Comparison of ENCODE assay signal across 29 cellular contexts in genomic region chr3:78665776-78666457, GRCh38.
DNase-seq lines count a peak whose midpoint lies in the region; ATAC-seq and TF ChIP-seq lines count a peak whose summit lies in the region.
"Had no signal": no experiment of that assay in that cellular context is flagged by ENCODE, and none has a peak within 500 bp of the region (broad histone marks: within the 10 kb centered on the region; RNA-seq: fewer than 3 reads in every experiment).

No MANE protein-coding gene starts in this region.

- intact Hi-C loops in esophagus squamous epithelium (cut with DNase I), result no loop called here

- no peak for ATAC-seq in GM19455 (IDR thresholded peaks at IDR 0.05; ENCODE audit: unreplicated experiment)
- ATAC-seq: activated T-helper 17 cell treated with anti-CD3 and anti-CD28 coated beads, Interleukin-2, amount 50 U/mL, for 72 hours; effector memory CD8-positive, alpha-beta T cell; stimulated activated effector memory CD8-positive, alpha-beta T cell treated with anti-CD3 and anti-CD28 coated beads, Interleukin-12 subunit alpha, Interleukin-12 subunit beta, amount 100 ng/mL, for 72 hours had no signal

- H3K27me3 ChIP-seq in HAP-1 (ENCODE audit: low read depth), result no peaks in the 10 kb centered on the region
- H3K27me3 ChIP-seq in esophagus squamous epithelium, result no peaks in the 10 kb centered on the region
- H3K27me3 ChIP-seq: MG63, tibial nerve had no signal

- DNase-seq in HAP-1 (ENCODE audit: low spot score in 2 of 2) (peak; percentile 45 to 79), amniotic epithelial cell (ENCODE audit: low read depth) (peak; percentile 16), glutamatergic neuron (no peak), NCI-H2196 treated with DMSO at 0.1 percent for 48 hours (lab: John Stamatoyannopoulos, UW; ENCODE audit: unreplicated experiment) (no peak), NCI-H524 (lab: John Stamatoyannopoulos, UW) (no peak), esophagus squamous epithelium (lab: John Stamatoyannopoulos, UW) (no peak)
- DNase-seq: activated CD4-positive, alpha-beta T cell treated with anti-CD3 and anti-CD28 coated beads for 48 hours; activated naive CD4-positive, alpha-beta T cell treated with anti-CD3 and anti-CD28 coated beads, Interleukin-2, amount 10 ng/mL, durations not matched to agents 7 days and 5 days; amniotic stem cell; Calu3; DMS79; effector memory CD8-positive, alpha-beta T cell; KBM-7; kidney glomerular epithelial cell; MG63; midbrain; naive B cell; NCI-H1105 treated with DMSO at 0.1 percent for 48 hours; NCI-H2029; NCI-H526 treated with DMSO at 0.1 percent for 48 hours; NK-92 treated with Interleukin-12 subunit alpha and Interleukin-12 subunit beta, amount 100 ng/mL, for 24 hours; occipital lobe; Right ventricle myocardium superior had no signal

- peaks cover 9% of the 10 kb centered on the region for H3K36me3 Mint-ChIP-seq in glutamatergic neuron (ENCODE audit: unreplicated experiment)
- H3K36me3 Mint-ChIP-seq: activated naive CD4-positive, alpha-beta T cell treated with anti-CD3 and anti-CD28 coated beads, Interleukin-2, amount 10 ng/mL, durations not matched to agents 7 days and 5 days; CD14-positive monocyte; naive B cell; stimulated activated effector memory CD8-positive, alpha-beta T cell treated with anti-CD3 and anti-CD28 coated beads, Interleukin-12 subunit alpha, Interleukin-12 subunit beta, amount 100 ng/mL, for 72 hours had no signal

- H3K9me3 ChIP-seq in HAP-1 (no peaks in the 10 kb centered on the region), esophagus squamous epithelium (no peaks in the 10 kb centered on the region)
- H3K9me3 ChIP-seq: MG63, tibial nerve had no signal

- TF ChIP-seq CTCF in glutamatergic neuron (IDR thresholded peaks at IDR 0.05; ENCODE audit: partially characterized antibody, unreplicated experiment), result no peak
- no peak for TF ChIP-seq CTCF in esophagus squamous epithelium (IDR thresholded peaks at IDR 0.05)

- TF ChIP-seq POLR2A in esophagus squamous epithelium (IDR thresholded peaks at IDR 0.05), result no peak

- H3K4me1 Mint-ChIP-seq in glutamatergic neuron (ENCODE audit: low read depth, unreplicated experiment), result peaks cover 30% of the 10 kb centered on the region
- H3K4me1 Mint-ChIP-seq: activated naive CD4-positive, alpha-beta T cell treated with anti-CD3 and anti-CD28 coated beads, Interleukin-2, amount 10 ng/mL, durations not matched to agents 7 days and 5 days; activated T-helper 17 cell treated with anti-CD3 and anti-CD28 coated beads, Interleukin-2, amount 50 U/mL, for 72 hours; CD14-positive monocyte; naive B cell; stimulated activated effector memory CD8-positive, alpha-beta T cell treated with anti-CD3 and anti-CD28 coated beads, Interleukin-12 subunit alpha, Interleukin-12 subunit beta, amount 100 ng/mL, for 72 hours had no signal

- H3K27me3 Mint-ChIP-seq in glutamatergic neuron (ENCODE audit: unreplicated experiment), result peaks cover 7% of the 10 kb centered on the region
- H3K27me3 Mint-ChIP-seq: activated naive CD4-positive, alpha-beta T cell treated with anti-CD3 and anti-CD28 coated beads, Interleukin-2, amount 10 ng/mL, durations not matched to agents 7 days and 5 days; activated T-helper 17 cell treated with anti-CD3 and anti-CD28 coated beads, Interleukin-2, amount 50 U/mL, for 72 hours; effector memory CD8-positive, alpha-beta T cell; naive B cell had no signal

- H3K9me3 Mint-ChIP-seq in glutamatergic neuron (ENCODE audit: unreplicated experiment), result peaks cover 11% of the 10 kb centered on the region
- H3K9me3 Mint-ChIP-seq: activated naive CD4-positive, alpha-beta T cell treated with anti-CD3 and anti-CD28 coated beads, Interleukin-2, amount 10 ng/mL, durations not matched to agents 7 days and 5 days; activated T-helper 17 cell treated with anti-CD3 and anti-CD28 coated beads, Interleukin-2, amount 50 U/mL, for 72 hours; CD14-positive monocyte; naive B cell had no signal

- in situ Hi-C loops in HAP-1 (cut with MboI; ENCODE audit: low sequenced_read_pairs), result loop anchor here (10.0 to 25.0 kb wide), 3 partner anchors 346 to 821 kb away; no protein-coding TSS in a partner anchor

- no peaks in the 10 kb centered on the region; the same call in 1 of the 2 replicates for H3K36me3 ChIP-seq in HAP-1 (replicated peaks)
- H3K36me3 ChIP-seq in esophagus squamous epithelium, result peaks cover 0 to 9% (median 0%) of the 10 kb centered on the region in 3 donors
- H3K36me3 ChIP-seq: MG63, tibial nerve had no signal

- peak overlapping the region in 2 of 4 donors; percentile 16 to 39 for H3K27ac ChIP-seq in esophagus squamous epithelium
- H3K27ac ChIP-seq: coronary artery, tibial nerve had no signal

- peaks cover 15% of the 10 kb centered on the region for H3K4me1 ChIP-seq in HAP-1
- H3K4me1 ChIP-seq in esophagus squamous epithelium, result peaks cover 0 to 22% (median 3%) of the 10 kb centered on the region in 3 donors
- H3K4me1 ChIP-seq: tibial nerve had no signal

- no peak overlapping the region for H3K4me3 Mint-ChIP-seq in glutamatergic neuron (ENCODE audit: unreplicated experiment)
- H3K4me3 Mint-ChIP-seq: activated naive CD4-positive, alpha-beta T cell treated with anti-CD3 and anti-CD28 coated beads, Interleukin-2, amount 10 ng/mL, durations not matched to agents 7 days and 5 days; activated T-helper 17 cell treated with anti-CD3 and anti-CD28 coated beads, Interleukin-2, amount 50 U/mL, for 72 hours; CD14-positive monocyte; effector memory CD8-positive, alpha-beta T cell; naive B cell; stimulated activated effector memory CD8-positive, alpha-beta T cell treated with anti-CD3 and anti-CD28 coated beads, Interleukin-12 subunit alpha, Interleukin-12 subunit beta, amount 100 ng/mL, for 72 hours had no signal

- H3K27ac Mint-ChIP-seq in glutamatergic neuron (ENCODE audit: unreplicated experiment), result peak overlapping the region; percentile 5
- H3K27ac Mint-ChIP-seq: activated naive CD4-positive, alpha-beta T cell treated with anti-CD3 and anti-CD28 coated beads, Interleukin-2, amount 10 ng/mL, durations not matched to agents 7 days and 5 days; activated T-helper 17 cell treated with anti-CD3 and anti-CD28 coated beads, Interleukin-2, amount 50 U/mL, for 72 hours; effector memory CD8-positive, alpha-beta T cell; naive B cell; stimulated activated effector memory CD8-positive, alpha-beta T cell treated with anti-CD3 and anti-CD28 coated beads, Interleukin-12 subunit alpha, Interleukin-12 subunit beta, amount 100 ng/mL, for 72 hours had no signal

- 69 to 84% methylated on average over 11 of the region's 11 CpGs for WGBS in esophagus squamous epithelium, 2 donors

- H3K4me3 ChIP-seq in HAP-1, result no peak overlapping the region
- no peak overlapping the region for H3K4me3 ChIP-seq in esophagus squamous epithelium
- H3K4me3 ChIP-seq: coronary artery, MG63, tibial nerve had no signal

Comparison
In these comparisons a context has a peak if more than half of its experiments do, and no peak if none do; other contexts are left out.
1. DNase-seq: peak in HAP-1 (2 of 2) and amniotic epithelial cell (single experiment); none in glutamatergic neuron (single experiment), NCI-H2196 treated with DMSO at 0.1 percent for 48 hours (single experiment), NCI-H524 (0 of 2) and esophagus squamous epithelium (single experiment).